Comparison of ENCODE assay signal across 1 cellular context in the genomic region with DNA sequence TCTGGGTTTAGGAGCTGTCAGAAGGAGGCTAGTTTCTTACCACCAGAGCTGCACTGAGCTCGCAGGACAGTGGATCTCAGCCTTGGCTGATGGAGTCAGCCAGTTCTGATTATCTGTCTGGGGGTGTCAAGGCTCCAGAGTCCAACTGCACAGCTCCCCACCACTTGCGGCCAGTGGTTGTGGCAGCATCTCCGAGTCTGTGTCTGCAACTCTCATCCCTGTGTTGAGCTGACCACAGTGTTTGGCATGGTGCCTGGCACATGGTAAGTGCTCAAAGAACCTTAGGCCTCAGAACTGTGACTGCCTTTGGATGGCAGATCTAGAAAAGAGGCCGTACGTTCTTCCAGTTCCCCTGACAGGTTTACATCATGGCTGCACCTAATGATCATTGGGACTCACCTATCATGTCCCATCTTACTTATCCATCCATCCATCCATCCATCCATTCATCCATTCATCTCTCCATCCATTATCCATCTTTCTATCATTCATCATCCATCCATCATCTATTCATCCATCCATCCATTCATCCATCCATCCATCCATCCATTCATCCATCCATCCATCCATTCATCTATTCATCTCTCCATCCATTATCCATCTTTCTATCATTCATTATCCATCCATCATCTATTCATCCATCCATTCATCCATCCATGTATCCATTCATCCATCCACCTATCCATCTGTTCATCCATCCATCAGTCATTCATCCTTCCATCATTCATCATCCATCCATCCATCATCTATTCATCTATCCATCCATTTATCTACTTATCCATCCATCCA.
TF ChIP-seq lines count a peak whose summit lies in the region.

No MANE protein-coding gene starts in this region.

TF ChIP-seq in WTC11, 78 proteins besides CTCF, POLR2A, EP300 and RAD21 (continued from another document):
- TF ChIP-seq, protein P1, sequence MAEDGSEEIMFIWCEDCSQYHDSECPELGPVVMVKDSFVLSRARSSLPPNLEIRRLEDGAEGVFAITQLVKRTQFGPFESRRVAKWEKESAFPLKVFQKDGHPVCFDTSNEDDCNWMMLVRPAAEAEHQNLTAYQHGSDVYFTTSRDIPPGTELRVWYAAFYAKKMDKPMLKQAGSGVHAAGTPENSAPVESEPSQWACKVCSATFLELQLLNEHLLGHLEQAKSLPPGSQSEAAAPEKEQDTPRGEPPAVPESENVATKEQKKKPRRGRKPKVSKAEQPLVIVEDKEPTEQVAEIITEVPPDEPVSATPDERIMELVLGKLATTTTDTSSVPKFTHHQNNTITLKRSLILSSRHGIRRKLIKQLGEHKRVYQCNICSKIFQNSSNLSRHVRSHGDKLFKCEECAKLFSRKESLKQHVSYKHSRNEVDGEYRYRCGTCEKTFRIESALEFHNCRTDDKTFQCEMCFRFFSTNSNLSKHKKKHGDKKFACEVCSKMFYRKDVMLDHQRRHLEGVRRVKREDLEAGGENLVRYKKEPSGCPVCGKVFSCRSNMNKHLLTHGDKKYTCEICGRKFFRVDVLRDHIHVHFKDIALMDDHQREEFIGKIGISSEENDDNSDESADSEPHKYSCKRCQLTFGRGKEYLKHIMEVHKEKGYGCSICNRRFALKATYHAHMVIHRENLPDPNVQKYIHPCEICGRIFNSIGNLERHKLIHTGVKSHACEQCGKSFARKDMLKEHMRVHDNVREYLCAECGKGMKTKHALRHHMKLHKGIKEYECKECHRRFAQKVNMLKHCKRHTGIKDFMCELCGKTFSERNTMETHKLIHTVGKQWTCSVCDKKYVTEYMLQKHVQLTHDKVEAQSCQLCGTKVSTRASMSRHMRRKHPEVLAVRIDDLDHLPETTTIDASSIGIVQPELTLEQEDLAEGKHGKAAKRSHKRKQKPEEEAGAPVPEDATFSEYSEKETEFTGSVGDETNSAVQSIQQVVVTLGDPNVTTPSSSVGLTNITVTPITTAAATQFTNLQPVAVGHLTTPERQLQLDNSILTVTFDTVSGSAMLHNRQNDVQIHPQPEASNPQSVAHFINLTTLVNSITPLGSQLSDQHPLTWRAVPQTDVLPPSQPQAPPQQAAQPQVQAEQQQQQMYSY (CRISPR knock-in tag; IDR thresholded peaks at IDR 0.05), result no peak
- no peak for TF ChIP-seq OVOL2 (CRISPR knock-in tag; IDR thresholded peaks at IDR 0.05; ENCODE audit: borderline replicate concordance)
